34 cellular contexts compared by ENCODE assay signal in the genomic region with DNA sequence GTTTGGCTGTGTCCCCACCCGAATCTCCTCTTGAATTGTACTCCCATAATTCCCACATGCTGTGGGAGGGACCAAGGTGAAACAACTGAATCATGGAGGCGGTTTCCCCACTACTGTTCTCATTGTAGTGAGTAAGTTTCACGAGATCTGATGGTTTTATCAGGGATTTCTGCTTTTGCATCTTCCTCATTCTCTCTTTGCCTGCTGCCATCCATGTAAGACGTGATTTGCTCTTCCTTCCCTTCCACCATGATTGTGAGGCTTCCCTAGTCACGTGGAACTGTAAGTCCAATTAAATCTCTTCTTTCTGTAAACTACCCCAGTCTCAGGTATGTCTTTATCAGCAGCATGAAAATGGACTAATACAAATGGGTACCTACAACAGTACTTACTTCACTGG.
"Had no signal": no experiment of that assay in that cellular context is flagged by ENCODE, and none has a peak within 500 bp of the region (broad histone marks: within the 10 kb centered on the region; RNA-seq: fewer than 3 reads in every experiment).

No MANE protein-coding gene starts in this region.

- H3K9me3 ChIP-seq: MG63 had no signal

- H3K27me3 ChIP-seq: MG63 had no signal

- H3K36me3 ChIP-seq: MG63 had no signal

- DNase-seq: Karpas-422, Kasumi-1, MG63, MM.1S, MV-4-11, NCI-H1048, NCI-H1092, NCI-H1092 treated with DMSO at 0.1 percent for 48 hours, NCI-H1105, NCI-H1105 treated with DMSO at 0.1 percent for 48 hours, NCI-H1417, NCI-H1417 treated with DMSO at 0.1 percent for 48 hours, NCI-H1436, NCI-H1436 treated with DMSO at 0.1 percent for 48 hours, NCI-H146, NCI-H1694, NCI-H1694 treated with DMSO at 0.1 percent for 48 hours, NCI-H187, NCI-H187 treated with DMSO at 0.1 percent for 48 hours, NCI-H1930, NCI-H2029, NCI-H2029 treated with DMSO at 0.1 percent for 48 hours, NCI-H2081, NCI-H2081 treated with DMSO at 0.1 percent for 48 hours, NCI-H2107, NCI-H2171, NCI-H2171 treated with DMSO at 0.1 percent for 48 hours, NCI-H2227 treated with DMSO at 0.1 percent for 48 hours, NCI-H226, NCI-H345, NCI-H446, NCI-H446 treated with DMSO at 0.1 percent for 48 hours, NCI-H510A, NCI-H510A treated with DMSO at 0.1 percent for 48 hours had no signal

- H3K4me3 ChIP-seq: MG63 had no signal
